ENCODE assay signal across 22 cellular contexts in the genomic region with DNA sequence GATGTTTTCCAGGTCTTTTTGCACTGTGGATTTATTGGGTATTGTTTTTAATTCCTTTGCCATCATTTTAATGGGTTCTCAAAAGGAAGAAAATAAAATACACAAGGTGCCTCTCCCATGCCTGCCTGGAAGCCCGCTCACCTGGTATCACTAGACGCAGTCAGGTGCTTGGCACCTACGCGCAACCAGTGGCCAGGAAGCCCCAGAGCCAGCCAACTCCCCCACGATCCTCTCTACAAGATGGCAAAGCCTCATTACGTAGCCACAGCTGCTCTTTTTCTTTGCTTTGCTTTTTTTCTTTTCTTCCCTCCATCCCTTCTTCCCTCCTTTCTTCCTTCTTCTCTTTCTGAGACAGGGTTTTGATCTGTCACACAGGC. TPM values are rescaled to one million over a fixed set of nuclear protein-coding genes. Genes with fewer than 3 reads are reported as not detected.
DNase-seq lines count a peak whose midpoint lies in the region; ATAC-seq and TF ChIP-seq lines count a peak whose summit lies in the region.
"Had no signal": no experiment of that assay in that cellular context is flagged by ENCODE, and none has a peak within 500 bp of the region (broad histone marks: within the 10 kb centered on the region; RNA-seq: fewer than 3 reads in every experiment).

No MANE protein-coding gene starts in this region.

- H2AK5ac ChIP-seq in trophoblast cell (ENCODE audit: low read length): no peak overlapping the region

- TF ChIP-seq EP300 in transverse colon (IDR thresholded peaks at IDR 0.05; ENCODE audit: low read depth): no peak

- peaks cover 20% of the 10 kb centered on the region for H3K4me1 Mint-ChIP-seq in endothelial cell (ENCODE audit: unreplicated experiment)

- H2BK12ac ChIP-seq in trophoblast cell (ENCODE audit: low read length): no peak overlapping the region

- no peak overlapping the region for H4K12ac ChIP-seq in trophoblast cell (ENCODE audit: low read depth, low read length)

- H3K18ac ChIP-seq in trophoblast cell (ENCODE audit: low read length): peak overlapping the region; percentile 51

- no peak for TF ChIP-seq POLR2A in transverse colon (IDR thresholded peaks at IDR 0.05)

- no peaks in the 10 kb centered on the region for H3K9me3 Mint-ChIP-seq in endothelial cell (ENCODE audit: unreplicated experiment)
- H3K9me3 Mint-ChIP-seq: CD4-positive, alpha-beta T cell; GM23338 had no signal

- H3K27ac ChIP-seq in heart right ventricle: peak overlapping the region; percentile 45 to 88 (median 69)
- H3K27ac ChIP-seq in trophoblast cell (ENCODE audit: low read depth, low read length): no peak overlapping the region
- peak overlapping the region; percentile 15 to 61 (median 49) for H3K27ac ChIP-seq in transverse colon
- H3K27ac ChIP-seq in foreskin keratinocyte: no peak overlapping the region

- no peaks in the 10 kb centered on the region for H3K27me3 ChIP-seq in heart right ventricle
- no peaks in the 10 kb centered on the region for H3K27me3 ChIP-seq in trophoblast cell (ENCODE audit: insufficient read depth, low read length)
- no peaks in the 10 kb centered on the region for H3K27me3 ChIP-seq in transverse colon
- no peaks in the 10 kb centered on the region for H3K27me3 ChIP-seq in foreskin keratinocyte

- H3K14ac ChIP-seq in trophoblast cell (ENCODE audit: low read length): no peak overlapping the region

- H3K79me2 ChIP-seq in trophoblast cell (ENCODE audit: control insufficient read depth, insufficient read depth, low read length, poor library complexity): peaks cover 2% of the 10 kb centered on the region

- H3K36me3 ChIP-seq in heart right ventricle: no peaks in the 10 kb centered on the region
- peaks cover 4 to 9% of the 10 kb centered on the region in 2 experiments for H3K36me3 ChIP-seq in trophoblast cell (ENCODE audit: control insufficient read depth in 1 of 2, insufficient read depth in 2 of 2, low read length in 2 of 2)
- no peaks in the 10 kb centered on the region for H3K36me3 ChIP-seq in transverse colon

- H3K4ac ChIP-seq in trophoblast cell (ENCODE audit: low read depth, low read length): peak overlapping the region; percentile 51

- H3K23ac ChIP-seq in trophoblast cell (ENCODE audit: low read length): no peak overlapping the region

- H3K9me3 ChIP-seq in heart right ventricle (no peaks in the 10 kb centered on the region), trophoblast cell (ENCODE audit: insufficient read depth, low read depth, low read length) (no peaks in the 10 kb centered on the region), transverse colon (no peaks in the 10 kb centered on the region)
- H3K9me3 ChIP-seq: Caco-2 had no signal

- no peaks in the 10 kb centered on the region for H3K27me3 Mint-ChIP-seq in endothelial cell (ENCODE audit: unreplicated experiment)

- no peak overlapping the region for H4K8ac ChIP-seq in trophoblast cell (ENCODE audit: low read depth, low read length)

- DNase-seq in heart right ventricle: no peak
- DNase-seq in Right ventricle myocardium inferior (ENCODE audit: missing footprints): no peak
- DNase-seq in endothelial cell (ENCODE audit: low spot score): no peak
- no peak for DNase-seq in trophoblast cell
- no peak for DNase-seq in transverse colon
- no peak for DNase-seq in foreskin keratinocyte
- DNase-seq: Caco-2; CD4-positive, alpha-beta T cell; DMS53; EL; MM.1S; NCI-H1092; NCI-H1436 treated with DMSO at 0.1 percent for 48 hours; NCI-H2081 treated with DMSO at 0.1 percent for 48 hours; NCI-H510A; NCI-H748 treated with DMSO at 0.1 percent for 48 hours had no signal

- TF ChIP-seq CTCF in heart right ventricle (IDR thresholded peaks at IDR 0.05) (no peak), endothelial cell (IDR thresholded peaks at IDR 0.05; ENCODE audit: unreplicated experiment) (no peak), transverse colon (IDR thresholded peaks at IDR 0.05) (no peak), foreskin keratinocyte (conservative IDR thresholded peaks at IDR 0.05) (no peak)

- no peak overlapping the region for H3K4me2 ChIP-seq in trophoblast cell (ENCODE audit: low read length)
- H3K4me2 ChIP-seq: GM23338 had no signal

- WGBS in heart right ventricle, 2 donors: 84 to 86% methylated on average over 6 of the region's 6 CpGs
- no CpG with 5 or more reads among the region's 6 CpGs for WGBS in trophoblast cell (ENCODE audit: extremely low coverage, insufficient coverage, insufficient read length)
- WGBS in transverse colon (ENCODE audit: low coverage in 1 of 2), 2 donors: 93 to 94% methylated on average over 6 of the region's 6 CpGs

- peaks cover 0 to 32% (median 8%) of the 10 kb centered on the region in 9 donors for H3K4me1 ChIP-seq in heart right ventricle
- H3K4me1 ChIP-seq in trophoblast cell (ENCODE audit: control insufficient read depth in 1 of 2, insufficient read depth in 2 of 2, low read length in 2 of 2): peaks cover 3% of the 10 kb centered on the region in 2 experiments
- H3K4me1 ChIP-seq in transverse colon: peaks cover 2 to 12% (median 8%) of the 10 kb centered on the region in 4 donors
- peaks cover 13% of the 10 kb centered on the region for H3K4me1 ChIP-seq in foreskin keratinocyte

- H3K79me1 ChIP-seq in trophoblast cell (ENCODE audit: low read length): no peaks in the 10 kb centered on the region

- ATAC-seq in heart right ventricle (no peak), Right ventricle myocardium inferior (no peak), GM21447 (IDR thresholded peaks at IDR 0.05; ENCODE audit: unreplicated experiment) (no peak), foreskin keratinocyte (no peak), HG03025 (IDR thresholded peaks at IDR 0.05; ENCODE audit: low FRiP score, unreplicated experiment) (no peak)
- ATAC-seq: GM12878, GM23338, HCT116 had no signal

- in situ Hi-C loops in transverse colon (cut with MboI; ENCODE audit: low pct_ligation_motif_present in 1 of 4, low pct_unique_long_range_greater_than_20kb in 1 of 4, low sequenced_read_pairs in 3 of 4): no loop called here

- peak overlapping the region; percentile 68 for H3K27ac Mint-ChIP-seq in endothelial cell (ENCODE audit: unreplicated experiment)
- H3K27ac Mint-ChIP-seq: CD4-positive, alpha-beta T cell; GM23338 had no signal

- no peak overlapping the region for H2BK120ac ChIP-seq in trophoblast cell (ENCODE audit: insufficient read depth, low read length, poor library complexity)

- no peak overlapping the region for H2AFZ ChIP-seq in trophoblast cell (ENCODE audit: insufficient read depth, low read length, poor library complexity)
- H2AFZ ChIP-seq: GM23338 had no signal

- H3K36me3 Mint-ChIP-seq in endothelial cell (ENCODE audit: low read depth, unreplicated experiment): peaks cover 11% of the 10 kb centered on the region

- no peak overlapping the region for H3K4me3 Mint-ChIP-seq in endothelial cell (ENCODE audit: unreplicated experiment)
- H3K4me3 Mint-ChIP-seq: CD4-positive, alpha-beta T cell; GM23338 had no signal

- intact Hi-C loops in heart right ventricle (cut with DNase I) (loop anchor here in 2 of 10 donors (1.0 to 2.0 kb wide), 2 partner anchors 32 to 37 kb away; no protein-coding TSS in a partner anchor), Right ventricle myocardium inferior (cut with DNase I) (loop anchor here (5.0 kb wide), 1 partner anchor 39 kb away; no protein-coding TSS in a partner anchor), transverse colon (cut with DNase I; ENCODE audit: low total_unique reads) (no loop called here)

- H4K91ac ChIP-seq in trophoblast cell (ENCODE audit: low read depth, low read length): no peak overlapping the region

- H3K4me3 ChIP-seq in heart right ventricle (no peak overlapping the region), trophoblast cell (ENCODE audit: low read depth, low read length) (no peak overlapping the region), transverse colon (no peak overlapping the region)
- H3K4me3 ChIP-seq: GM12878, GM23338 had no signal

- H2BK5ac ChIP-seq in trophoblast cell (ENCODE audit: low read depth, low read length, poor library complexity): no peak overlapping the region

- no peak overlapping the region for H3K9ac ChIP-seq in trophoblast cell (ENCODE audit: low read length)

RNA-seq across cellular contexts. Expression of a gene that starts 34.3 kb away (rescaled TPM):
- total RNA-seq in heart right ventricle (1 to 10 TPM in 6 of 10 donors, under 1 TPM in 4; 0.53 to 5.2 (median 1.4) TPM), Right ventricle myocardium inferior (1.6 TPM), endothelial cell (ENCODE audit: unreplicated experiment) (20.6 TPM), transverse colon (10 to 100 TPM; 39.8 to 59.8 (median 53.3) TPM), foreskin keratinocyte (38.0 and 47.6 TPM in 2 replicates)
- polyA plus RNA-seq in heart right ventricle (1 to 10 TPM; 2.2 to 5.8 TPM), foreskin keratinocyte (29.5 and 34.8 TPM in 2 replicates)
- 43.3 and 44.5 TPM in 2 replicates for polyA plus RNA-seq in trophoblast cell (2013)
- total RNA-seq: OCI-LY7 had no signal

Comparison
In these comparisons a context has a peak if more than half of its experiments do, and no peak if none do; other contexts are left out.
1. H3K27ac ChIP-seq: peak in heart right ventricle (10 of 10) and transverse colon (4 of 4); none in trophoblast cell (single experiment) and foreskin keratinocyte (single experiment).